Comparison of ENCODE assay signal across 19 cellular contexts in the genomic region with DNA sequence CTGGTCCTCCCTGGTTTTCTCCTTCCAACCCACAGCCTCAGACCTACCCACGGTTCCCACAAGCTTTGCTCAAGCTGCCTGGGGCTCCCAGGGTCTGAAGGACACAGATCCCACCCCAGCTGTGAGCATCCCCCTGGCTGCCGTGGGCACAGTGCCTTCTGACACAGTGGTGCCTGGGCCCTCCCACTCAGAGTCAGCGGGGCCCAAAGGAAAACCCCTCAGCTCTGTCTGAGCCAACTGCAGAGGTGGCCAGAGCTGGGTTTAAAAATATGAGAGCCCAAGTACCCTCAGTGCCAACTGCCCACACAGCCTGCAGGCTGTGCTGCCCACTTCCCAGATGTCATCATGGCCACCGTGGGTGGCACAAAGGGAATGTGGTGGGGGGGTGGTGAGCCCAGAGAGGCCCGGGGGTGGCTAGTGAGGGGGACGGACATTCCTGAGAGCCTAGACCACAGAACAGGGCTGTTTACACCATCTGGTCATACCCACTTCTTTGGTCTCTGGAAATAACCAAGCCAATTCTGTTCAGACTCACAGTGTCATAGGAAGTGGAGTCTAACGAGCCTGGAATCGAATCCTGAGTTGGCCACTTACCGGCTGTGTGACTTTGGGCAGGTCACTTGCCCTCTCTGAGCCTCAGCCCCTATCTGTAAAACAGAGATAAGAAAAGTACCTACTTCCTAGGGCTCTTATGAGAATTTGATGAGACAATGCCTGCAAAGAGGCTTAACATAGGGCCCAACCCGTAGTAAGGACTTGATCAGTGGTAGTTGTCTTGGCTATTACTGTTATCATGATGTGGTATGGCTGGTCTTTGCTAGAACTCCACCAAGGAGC.
DNase-seq lines count a peak whose midpoint lies in the region; ATAC-seq, FAIRE-seq and TF ChIP-seq lines count a peak whose summit lies in the region.
"Had no signal": no experiment of that assay in that cellular context is flagged by ENCODE, and none has a peak within 500 bp of the region (broad histone marks: within the 10 kb centered on the region; RNA-seq: fewer than 3 reads in every experiment).

No MANE protein-coding gene starts in this region.

- peak overlapping the region; percentile 65 for H2AFZ ChIP-seq in astrocyte (ENCODE audit: low read depth, low read length)

- no peak overlapping the region for H3K4me3 Mint-ChIP-seq in stimulated activated naive CD8-positive, alpha-beta T cell treated with anti-CD3 and anti-CD28 coated beads, Interleukin-15, amount 100 ng/mL, for 72 hours
- no peak overlapping the region for H3K4me3 Mint-ChIP-seq in astrocyte (ENCODE audit: unreplicated experiment)
- no peak overlapping the region for H3K4me3 Mint-ChIP-seq in activated T-cell treated with anti-CD3 and anti-CD28 coated beads, Interleukin-2, amount 50 U/mL, for 4 hours
- H3K4me3 Mint-ChIP-seq: activated CD4-positive, alpha-beta T cell treated with anti-CD3 and anti-CD28 coated beads, Interleukin-2, amount 10 ng/mL, durations not matched to agents 7 days and 5 days; CD4-positive, alpha-beta T cell; naive thymus-derived CD8-positive, alpha-beta T cell had no signal

- H3K4me3 ChIP-seq in astrocyte (ENCODE audit: insufficient read depth, low read depth, low read length) = no peak overlapping the region

- H3K4me1 Mint-ChIP-seq in stimulated activated naive CD8-positive, alpha-beta T cell treated with anti-CD3 and anti-CD28 coated beads, Interleukin-15, amount 100 ng/mL, for 72 hours = no peaks in the 10 kb centered on the region
- peaks cover 1% of the 10 kb centered on the region for H3K4me1 Mint-ChIP-seq in astrocyte (ENCODE audit: low read depth, unreplicated experiment)
- H3K4me1 Mint-ChIP-seq in activated T-cell treated with anti-CD3 and anti-CD28 coated beads, Interleukin-2, amount 50 U/mL, for 4 hours (ENCODE audit: low read depth) = no peaks in the 10 kb centered on the region
- H3K4me1 Mint-ChIP-seq: activated CD4-positive, alpha-beta T cell treated with anti-CD3 and anti-CD28 coated beads, Interleukin-2, amount 10 ng/mL, durations not matched to agents 7 days and 5 days had no signal

- no peaks in the 10 kb centered on the region for H3K36me3 ChIP-seq in astrocyte (ENCODE audit: insufficient read depth, low read length)

- H3K36me3 Mint-ChIP-seq in astrocyte (ENCODE audit: low read depth, unreplicated experiment) = no peaks in the 10 kb centered on the region
- no peaks in the 10 kb centered on the region for H3K36me3 Mint-ChIP-seq in activated T-cell treated with anti-CD3 and anti-CD28 coated beads, Interleukin-2, amount 50 U/mL, for 4 hours (ENCODE audit: insufficient read depth)

- ATAC-seq in stimulated activated naive CD8-positive, alpha-beta T cell treated with anti-CD3 and anti-CD28 coated beads, Interleukin-15, Interleukin-2, amounts not matched to agents 100 U/mL and 50 U/mL, for 24 hours = peak; percentile 35
- ATAC-seq in stimulated activated naive CD8-positive, alpha-beta T cell treated with anti-CD3 and anti-CD28 coated beads, Interleukin-15, amount 100 ng/mL, for 72 hours = no peak
- no peak for ATAC-seq in activated T-cell treated with anti-CD3 and anti-CD28 coated beads, Interleukin-2, amount 50 U/mL, for 4 hours
- ATAC-seq: naive thymus-derived CD8-positive, alpha-beta T cell had no signal

- DNase-seq in stimulated activated naive CD8-positive, alpha-beta T cell treated with anti-CD3 and anti-CD28 coated beads, Interleukin-15, Interleukin-2, amounts not matched to agents 100 U/mL and 50 U/mL, for 24 hours = no peak
- no peak for DNase-seq in stimulated activated naive CD8-positive, alpha-beta T cell treated with anti-CD3 and anti-CD28 coated beads, Interleukin-15, amount 100 ng/mL, for 72 hours
- DNase-seq in astrocyte (ENCODE audit: low read depth) (peak; percentile 22), myocyte (ENCODE audit: low read depth) (peak; percentile 85), urothelium cell line (ENCODE audit: low spot score) (peak; percentile 54), NCI-H2171 (lab: John Stamatoyannopoulos, UW) (no peak), SW480 (ENCODE audit: low spot score) (no peak)
- no peak for DNase-seq in activated T-cell treated with anti-CD3 and anti-CD28 coated beads, Interleukin-2, amount 50 U/mL, for 4 hours
- DNase-seq: activated CD4-positive, alpha-beta T cell treated with anti-CD3 and anti-CD28 coated beads, Interleukin-2, amount 10 ng/mL, durations not matched to agents 7 days and 5 days; DMS53; Kasumi-1; naive thymus-derived CD8-positive, alpha-beta T cell; NCI-H2107; NCI-H524 treated with DMSO at 0.1 percent for 48 hours; stimulated activated CD4-positive, alpha-beta T cell treated with anti-CD3 and anti-CD28 coated beads, Interleukin-4, amount 100 ng/mL, for 4 hours; SW 1271 had no signal

- no peak overlapping the region for H3K27ac Mint-ChIP-seq in stimulated activated naive CD8-positive, alpha-beta T cell treated with anti-CD3 and anti-CD28 coated beads, Interleukin-15, amount 100 ng/mL, for 72 hours
- H3K27ac Mint-ChIP-seq in astrocyte (ENCODE audit: unreplicated experiment) = peak overlapping the region; percentile 62
- H3K27ac Mint-ChIP-seq: activated CD4-positive, alpha-beta T cell treated with anti-CD3 and anti-CD28 coated beads, Interleukin-2, amount 10 ng/mL, durations not matched to agents 7 days and 5 days; CD4-positive, alpha-beta T cell had no signal

- no peaks in the 10 kb centered on the region for H3K9me3 ChIP-seq in astrocyte (ENCODE audit: insufficient read depth, low read depth, low read length)

- H3K27me3 ChIP-seq in astrocyte (ENCODE audit: insufficient read depth, low read length) = peaks cover 12% of the 10 kb centered on the region

- no peak for TF ChIP-seq CTCF in astrocyte (IDR thresholded peaks at IDR 0.05; ENCODE audit: insufficient read depth, low read depth, low read length)

- H3K9me3 Mint-ChIP-seq in stimulated activated naive CD8-positive, alpha-beta T cell treated with anti-CD3 and anti-CD28 coated beads, Interleukin-15, amount 100 ng/mL, for 72 hours = no peaks in the 10 kb centered on the region
- H3K9me3 Mint-ChIP-seq in astrocyte (ENCODE audit: unreplicated experiment) = peaks cover 5% of the 10 kb centered on the region
- H3K9me3 Mint-ChIP-seq in activated T-cell treated with anti-CD3 and anti-CD28 coated beads, Interleukin-2, amount 50 U/mL, for 4 hours = peaks cover under 1% of the 10 kb centered on the region

- no peaks in the 10 kb centered on the region for H3K79me2 ChIP-seq in astrocyte (ENCODE audit: insufficient read depth, low read length)

- H3K4me2 ChIP-seq in astrocyte (ENCODE audit: low read length) = peak overlapping the region; percentile 47

- H3K27ac ChIP-seq in astrocyte (ENCODE audit: low read depth, low read length) = no peak overlapping the region

- peaks cover 62% of the 10 kb centered on the region for H3K27me3 Mint-ChIP-seq in stimulated activated naive CD8-positive, alpha-beta T cell treated with anti-CD3 and anti-CD28 coated beads, Interleukin-15, amount 100 ng/mL, for 72 hours
- H3K27me3 Mint-ChIP-seq in astrocyte (ENCODE audit: low read depth, unreplicated experiment) = peaks cover 73% of the 10 kb centered on the region
- H3K27me3 Mint-ChIP-seq in activated T-cell treated with anti-CD3 and anti-CD28 coated beads, Interleukin-2, amount 50 U/mL, for 4 hours (ENCODE audit: low read depth) = peaks cover 56% of the 10 kb centered on the region

- no peak for FAIRE-seq in astrocyte (lab: Jason Lieb, UNC)
- FAIRE-seq in urothelium cell line (lab: Jason Lieb, UNC) = no peak
- FAIRE-seq: islet of Langerhans, TTC549 had no signal

- no peaks in the 10 kb centered on the region for H4K20me1 ChIP-seq in astrocyte (ENCODE audit: insufficient read depth, low read length)

- H3K4me1 ChIP-seq in astrocyte (ENCODE audit: insufficient read depth, low read length) = peaks cover 14% of the 10 kb centered on the region

- no peak overlapping the region for H3K9ac ChIP-seq in astrocyte (ENCODE audit: low read length)

Comparison
In these comparisons a context has a peak if more than half of its experiments do, and no peak if none do; other contexts are left out.
1. DNase-seq: peak in astrocyte (single experiment), myocyte (single experiment) and urothelium cell line (single experiment); none in stimulated activated naive CD8-positive, alpha-beta T cell treated with anti-CD3 and anti-CD28 coated beads, Interleukin-15, Interleukin-2, amounts not matched to agents 100 U/mL and 50 U/mL, for 24 hours (single experiment), stimulated activated naive CD8-positive, alpha-beta T cell treated with anti-CD3 and anti-CD28 coated beads, Interleukin-15, amount 100 ng/mL, for 72 hours (0 of 2), activated T-cell treated with anti-CD3 and anti-CD28 coated beads, Interleukin-2, amount 50 U/mL, for 4 hours (single experiment), NCI-H2171 (single experiment) and SW480 (single experiment).